ENCODE assay signal across 15 cellular contexts in the genomic region with DNA sequence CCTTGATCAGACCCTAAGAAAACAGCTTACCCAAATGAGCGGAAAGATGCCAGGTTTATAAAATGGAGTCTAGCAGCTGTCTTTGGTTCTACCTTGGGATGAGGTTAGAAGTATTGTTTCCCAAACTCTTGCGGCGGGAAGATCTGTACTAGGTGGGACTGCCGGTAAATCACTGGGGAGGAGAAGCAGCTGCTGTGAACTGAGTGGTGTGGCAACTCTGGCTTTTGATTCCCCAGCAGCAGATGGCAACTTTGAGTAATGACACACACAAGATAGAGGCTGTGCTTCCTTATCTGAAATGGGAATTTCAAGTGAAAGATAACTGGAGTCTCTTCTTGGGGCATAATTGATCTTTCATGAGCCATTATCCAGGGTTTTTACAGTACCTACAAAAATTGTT.
DNase-seq lines count a peak whose midpoint lies in the region; ATAC-seq, FAIRE-seq and TF ChIP-seq lines count a peak whose summit lies in the region.
"Had no signal": no experiment of that assay in that cellular context is flagged by ENCODE, and none has a peak within 500 bp of the region (broad histone marks: within the 10 kb centered on the region; RNA-seq: fewer than 3 reads in every experiment).

No MANE protein-coding gene starts in this region.

- no peak overlapping the region for H4K12ac ChIP-seq in trophoblast cell (ENCODE audit: low read depth, low read length)

- peaks cover 1% of the 10 kb centered on the region for H3K79me2 ChIP-seq in trophoblast cell (ENCODE audit: control insufficient read depth, insufficient read depth, low read length, poor library complexity)

- H2BK12ac ChIP-seq in trophoblast cell (ENCODE audit: low read length), result no peak overlapping the region

- DNase-seq in IMR-90 (peak; percentile 13), RWPE2 (ENCODE audit: low spot score) (no peak), glutamatergic neuron (no peak), trophoblast cell (peak; percentile 4 to 55), small intestine (no peak), COLO829 (ENCODE audit: low spot score) (no peak), gastrocnemius medialis (no peak)
- DNase-seq: DMS153, EL, HFFc6, Karpas-422, MV-4-11, NCI-H1417 treated with DMSO at 0.1 percent for 48 hours, NCI-H2029 had no signal

- ATAC-seq in IMR-90 (ENCODE audit: low read depth) (no peak), RWPE2 (ENCODE audit: low read depth) (no peak), gastrocnemius medialis (no peak)

- H3K9me3 ChIP-seq in IMR-90 (ENCODE audit: control insufficient read depth, insufficient read depth, low read length) (no peaks in the 10 kb centered on the region), RWPE2 (ENCODE audit: severe bottlenecking) (no peaks in the 10 kb centered on the region), trophoblast cell (ENCODE audit: insufficient read depth, low read depth, low read length) (peaks cover 2% of the 10 kb centered on the region), small intestine (ENCODE audit: control insufficient read depth, low read depth) (no peaks in the 10 kb centered on the region), gastrocnemius medialis (no peaks in the 10 kb centered on the region)
- H3K9me3 ChIP-seq: SJSA1 had no signal

- no peak overlapping the region for H3K9ac ChIP-seq in IMR-90 (ENCODE audit: low read depth, low read length)
- H3K9ac ChIP-seq in trophoblast cell (ENCODE audit: low read length), result no peak overlapping the region

- H2BK20ac ChIP-seq in IMR-90 (ENCODE audit: low read depth, low read length), result no peak overlapping the region

- H3K9me1 ChIP-seq in IMR-90 (ENCODE audit: insufficient read depth, low read length), result peaks cover 13% of the 10 kb centered on the region

- CTCF ChIA-PET in IMR-90 (lab: Yijun Ruan, JAX), result no interaction called here

- H3K36me3 Mint-ChIP-seq in glutamatergic neuron (ENCODE audit: unreplicated experiment), result no peaks in the 10 kb centered on the region

- H3K56ac ChIP-seq in IMR-90 (ENCODE audit: extremely low read depth, insufficient read depth, low read length), result no peak overlapping the region

- POLR2A ChIA-PET in IMR-90 (lab: Charles Lee; ENCODE audit: unreplicated experiment), result no interaction called here

- H3K14ac ChIP-seq in IMR-90 (replicated peaks; ENCODE audit: low read depth, low read length), result no peak overlapping the region
- H3K14ac ChIP-seq in trophoblast cell (ENCODE audit: low read length), result no peak overlapping the region

- in situ Hi-C loops in IMR-90 (cut with MboI; ENCODE audit: low sequenced_read_pairs) (no loop called here), gastrocnemius medialis (cut with MboI; ENCODE audit: low sequenced_read_pairs in 4 of 4) (no loop called here)

- no CpG with 5 or more reads among the region's 4 CpGs for WGBS in IMR-90 (ENCODE audit: extremely low coverage in 2 of 2, insufficient read length in 1 of 2), 2 experiments
- no CpG with 5 or more reads among the region's 4 CpGs for WGBS in trophoblast cell (ENCODE audit: extremely low coverage, insufficient coverage, insufficient read length)
- WGBS in small intestine, 3 donors, result 92 to 100% (median 98%) methylated on average over 4 of the region's 4 CpGs

- dilution Hi-C loops in IMR-90 (cut with HindIII; ENCODE audit: low sequenced_read_pairs, unreplicated experiment), result no loop called here

- no peak for TF ChIP-seq RAD21 in IMR-90 (IDR thresholded peaks at IDR 0.05; ENCODE audit: low read length)

- no peak for FAIRE-seq in small intestine (lab: Jason Lieb, UNC)

- no peak overlapping the region for H2AK9ac ChIP-seq in IMR-90 (replicated peaks; ENCODE audit: low read depth, low read length, poor library complexity)

- H4K91ac ChIP-seq in IMR-90 (ENCODE audit: insufficient read depth, low read depth, low read length) (no peak overlapping the region; the same call in 1 of the 2 replicates), trophoblast cell (ENCODE audit: low read depth, low read length) (no peak overlapping the region)

- H3K18ac ChIP-seq in IMR-90 (ENCODE audit: low read depth, low read length) (no peak overlapping the region; the same call in 1 of the 2 replicates), trophoblast cell (ENCODE audit: low read length) (no peak overlapping the region)

- H3K4me3 Mint-ChIP-seq in glutamatergic neuron (ENCODE audit: unreplicated experiment), result no peak overlapping the region
- H3K4me3 Mint-ChIP-seq: HFFc6 had no signal

- H3K27me3 ChIP-seq in IMR-90 (ENCODE audit: control insufficient read depth, insufficient read depth, low read length), result no peaks in the 10 kb centered on the region
- no peaks in the 10 kb centered on the region for H3K27me3 ChIP-seq in RWPE2 (ENCODE audit: insufficient read depth, poor library complexity, severe bottlenecking)
- H3K27me3 ChIP-seq in trophoblast cell (ENCODE audit: insufficient read depth, low read length), result no peaks in the 10 kb centered on the region
- H3K27me3 ChIP-seq in small intestine (ENCODE audit: control insufficient read depth in 2 of 2, insufficient read depth in 2 of 2, low read length in 2 of 2), result no peaks in the 10 kb centered on the region
- no peaks in the 10 kb centered on the region for H3K27me3 ChIP-seq in gastrocnemius medialis
- H3K27me3 ChIP-seq: SJSA1 had no signal

- H3K23ac ChIP-seq in IMR-90 (ENCODE audit: low read depth, low read length), result no peak overlapping the region
- H3K23ac ChIP-seq in trophoblast cell (ENCODE audit: low read length), result no peak overlapping the region

- TF ChIP-seq CTCF in IMR-90 (conservative IDR thresholded peaks at IDR 0.05; ENCODE audit: low read depth, low read length) (no peak), RWPE2 (IDR thresholded peaks at IDR 0.05; ENCODE audit: poor library complexity, severe bottlenecking) (no peak), glutamatergic neuron (IDR thresholded peaks at IDR 0.05; ENCODE audit: partially characterized antibody, unreplicated experiment) (no peak), gastrocnemius medialis (IDR thresholded peaks at IDR 0.05 in 4 of 5, conservative IDR thresholded peaks at IDR 0.05 in 1 of 5) (no peak)

- no peak overlapping the region for H2AK5ac ChIP-seq in IMR-90 (ENCODE audit: low read depth, low read length)
- H2AK5ac ChIP-seq in trophoblast cell (ENCODE audit: low read length), result no peak overlapping the region

- H2BK5ac ChIP-seq in IMR-90 (ENCODE audit: low read depth, low read length, poor library complexity, severe bottlenecking) (no peak overlapping the region), trophoblast cell (ENCODE audit: low read depth, low read length, poor library complexity) (no peak overlapping the region)

- H4K5ac ChIP-seq in IMR-90 (ENCODE audit: low read depth, low read length), result no peak overlapping the region

- H3K36me3 ChIP-seq in IMR-90 (ENCODE audit: control insufficient read depth, insufficient read depth, low read length), result no peaks in the 10 kb centered on the region
- no peaks in the 10 kb centered on the region for H3K36me3 ChIP-seq in RWPE2 (ENCODE audit: low read depth)
- H3K36me3 ChIP-seq in trophoblast cell (ENCODE audit: control insufficient read depth in 1 of 2, insufficient read depth in 2 of 2, low read length in 2 of 2), result no peaks in the 10 kb centered on the region
- no peaks in the 10 kb centered on the region for H3K36me3 ChIP-seq in small intestine (ENCODE audit: control insufficient read depth in 2 of 2, insufficient read depth in 2 of 2, low read length in 2 of 2)
- H3K36me3 ChIP-seq in gastrocnemius medialis, result no peaks in the 10 kb centered on the region
- H3K36me3 ChIP-seq: SJSA1 had no signal

- H3K4me1 ChIP-seq in IMR-90 (ENCODE audit: control insufficient read depth, insufficient read depth, low read length), result peaks cover 17% of the 10 kb centered on the region
- H3K4me1 ChIP-seq in RWPE2 (ENCODE audit: insufficient read depth, poor library complexity, severe bottlenecking), result peaks cover 32% of the 10 kb centered on the region
- no peaks in the 10 kb centered on the region for H3K4me1 ChIP-seq in trophoblast cell (ENCODE audit: control insufficient read depth in 1 of 2, insufficient read depth in 2 of 2, low read length in 2 of 2)
- peaks cover 0 to 2% of the 10 kb centered on the region in 2 donors for H3K4me1 ChIP-seq in small intestine (ENCODE audit: control insufficient read depth in 2 of 2, insufficient read depth in 1 of 2, low read depth in 1 of 2, low read length in 1 of 2)
- H3K4me1 ChIP-seq in gastrocnemius medialis, result peaks cover 7 to 11% of the 10 kb centered on the region in 2 donors

- intact Hi-C loops in IMR-90 (cut with micrococcal nuclease), result no loop called here
- intact Hi-C loops in gastrocnemius medialis (cut with DNase I; ENCODE audit: low total_unique reads), result no loop called here

- H3K27ac ChIP-seq in IMR-90 (ENCODE audit: insufficient read depth, low read length), result no peak overlapping the region
- peak overlapping the region; percentile 50 for H3K27ac ChIP-seq in RWPE2 (ENCODE audit: poor library complexity, severe bottlenecking)
- no peak overlapping the region for H3K27ac ChIP-seq in trophoblast cell (ENCODE audit: low read depth, low read length)
- H3K27ac ChIP-seq in small intestine (ENCODE audit: low read depth in 1 of 2, low read length in 1 of 2), result no peak overlapping the region
- no peak overlapping the region for H3K27ac ChIP-seq in gastrocnemius medialis

- peak overlapping the region; percentile 69; the same call in 1 of the 3 replicates for H2BK15ac ChIP-seq in IMR-90 (ENCODE audit: low read depth, low read length)

- H3K4me1 Mint-ChIP-seq in glutamatergic neuron (ENCODE audit: low read depth, unreplicated experiment), result peaks cover 18% of the 10 kb centered on the region

- no peak for TF ChIP-seq POLR2A in IMR-90 (IDR thresholded peaks at IDR 0.05; ENCODE audit: low read depth, low read length)
- no peak for TF ChIP-seq POLR2A in gastrocnemius medialis (IDR thresholded peaks at IDR 0.05)

- H2BK120ac ChIP-seq in IMR-90 (ENCODE audit: low read depth, low read length), result peak overlapping the region; percentile 25; the same call in 1 of the 2 replicates
- no peak overlapping the region for H2BK120ac ChIP-seq in trophoblast cell (ENCODE audit: insufficient read depth, low read length, poor library complexity)

- no peak overlapping the region for H3K4me2 ChIP-seq in IMR-90 (ENCODE audit: low read depth, low read length)
- no peak overlapping the region for H3K4me2 ChIP-seq in trophoblast cell (ENCODE audit: low read length)

- no peak overlapping the region for H2AFZ ChIP-seq in IMR-90 (replicated peaks; ENCODE audit: low read length, poor library complexity)
- no peak overlapping the region for H2AFZ ChIP-seq in trophoblast cell (ENCODE audit: insufficient read depth, low read length, poor library complexity)

- H3K4ac ChIP-seq in IMR-90 (ENCODE audit: low read depth, low read length), result no peak overlapping the region
- no peak overlapping the region for H3K4ac ChIP-seq in trophoblast cell (ENCODE audit: low read depth, low read length)

- peak overlapping the region; percentile 14 for H3K27ac Mint-ChIP-seq in glutamatergic neuron (ENCODE audit: unreplicated experiment)

- H3K27me3 Mint-ChIP-seq in glutamatergic neuron (ENCODE audit: unreplicated experiment), result no peaks in the 10 kb centered on the region

- H4K8ac ChIP-seq in IMR-90 (ENCODE audit: low read depth in 2 of 2, low read length in 2 of 2) (0 out of 4 replicates have a peak overlapping the region, but pooled peaks of 1 of the 2 experiments have one; percentile 1), trophoblast cell (ENCODE audit: low read depth, low read length) (no peak overlapping the region)

- H4K20me1 ChIP-seq in IMR-90 (ENCODE audit: insufficient read depth, low read length), result no peaks in the 10 kb centered on the region

- H3K79me1 ChIP-seq in IMR-90 (ENCODE audit: low read depth in 1 of 2, low read length in 2 of 2) (peaks cover 4 to 42% of the 10 kb centered on the region in 2 experiments; a peak in 3 of 4 replicates), trophoblast cell (ENCODE audit: low read length) (no peaks in the 10 kb centered on the region)

- H3K4me3 ChIP-seq in IMR-90 (ENCODE audit: insufficient read depth, low read depth, low read length) (no peak overlapping the region), RWPE2 (ENCODE audit: severe bottlenecking) (no peak overlapping the region), trophoblast cell (ENCODE audit: low read depth, low read length) (no peak overlapping the region), small intestine (ENCODE audit: low read depth in 1 of 2, low read length in 2 of 2) (no peak overlapping the region), gastrocnemius medialis (no peak overlapping the region)
- H3K4me3 ChIP-seq: SJSA1 had no signal

- BruUV-seq in IMR-90 (replicated peaks; lab: Mats Ljungman, UMichigan), result no TSS peak

- H3K9me3 Mint-ChIP-seq in glutamatergic neuron (ENCODE audit: unreplicated experiment), result peaks cover 2% of the 10 kb centered on the region
- H3K9me3 Mint-ChIP-seq: HFFc6 had no signal

Comparison
In these comparisons a context has a peak if more than half of its experiments do, and no peak if none do; other contexts are left out.
1. DNase-seq: peak in IMR-90 (single experiment) and trophoblast cell (2 of 2); none in RWPE2 (single experiment), glutamatergic neuron (single experiment), small intestine (single experiment), COLO829 (single experiment) and gastrocnemius medialis (0 of 2).